16 cellular contexts compared by ENCODE assay signal in genomic region chr13:44188257-44188656, GRCh38.
DNase-seq lines count a peak whose midpoint lies in the region; ATAC-seq and TF ChIP-seq lines count a peak whose summit lies in the region.
"Had no signal": no experiment of that assay in that cellular context is flagged by ENCODE, and none has a peak within 500 bp of the region (broad histone marks: within the 10 kb centered on the region; RNA-seq: fewer than 3 reads in every experiment).

No MANE protein-coding gene starts in this region.

- no peaks in the 10 kb centered on the region for H3K27me3 ChIP-seq in PC-3 (ENCODE audit: low read length)
- H3K27me3 ChIP-seq in endodermal cell (ENCODE audit: control insufficient read depth, insufficient read depth, low read length, poor library complexity, severe bottlenecking): no peaks in the 10 kb centered on the region
- H3K27me3 ChIP-seq: heart right ventricle had no signal

- H2AFZ ChIP-seq in PC-3 (ENCODE audit: low read length): no peak overlapping the region

- H3K36me3 ChIP-seq in PC-3 (ENCODE audit: low read depth, low read length) (no peaks in the 10 kb centered on the region), endodermal cell (ENCODE audit: control insufficient read depth, insufficient read depth, low read length) (no peaks in the 10 kb centered on the region)
- H3K36me3 ChIP-seq: heart right ventricle, left ventricle myocardium inferior had no signal

- H3K27me3 Mint-ChIP-seq in endodermal cell (ENCODE audit: insufficient read depth): no peaks in the 10 kb centered on the region

- intact Hi-C loops in PC-3 (cut with micrococcal nuclease) (no loop called here), left ventricle myocardium superior (cut with micrococcal nuclease) (no loop called here)

- peak; percentile 88 for ATAC-seq in PC-3
- no peak for ATAC-seq in left ventricle myocardium superior
- ATAC-seq: heart right ventricle, sciatic nerve had no signal

- H3K27ac ChIP-seq in PC-3 (ENCODE audit: low read length) (peak overlapping the region; percentile 97), epithelial cell of prostate (peak overlapping the region; percentile 28), endodermal cell (ENCODE audit: low read depth, low read length) (no peak overlapping the region)
- H3K27ac ChIP-seq: heart right ventricle, left ventricle myocardium inferior had no signal

- H3K4me1 Mint-ChIP-seq in endodermal cell: no peaks in the 10 kb centered on the region
- H3K4me1 Mint-ChIP-seq: nephron had no signal

- CTCF ChIA-PET in PC-3 (lab: Charles Lee): no interaction called here

- peaks cover 9% of the 10 kb centered on the region for H3K9me3 Mint-ChIP-seq in endodermal cell
- H3K9me3 Mint-ChIP-seq: T-helper 1 cell treated with Interleukin-12 subunit alpha and Interleukin-12 subunit beta and Interleukin-4 antibody, amounts not matched to agents 30 μg/mL and 1 μg/mL, for 36 hours had no signal

- H3K4me3 ChIP-seq in PC-3 (ENCODE audit: low read length) (no peak overlapping the region), endodermal cell (ENCODE audit: low read length) (no peak overlapping the region)
- H3K4me3 ChIP-seq: heart right ventricle, left ventricle myocardium inferior had no signal

- no peaks in the 10 kb centered on the region for H4K20me1 ChIP-seq in PC-3 (ENCODE audit: low read length)

- 58 to 63% methylated on average over 2 of the region's 2 CpGs for WGBS in endodermal cell (ENCODE audit: insufficient coverage in 1 of 2, insufficient read length in 1 of 2), 2 experiments

- TF ChIP-seq CTCF in PC-3 (conservative IDR thresholded peaks at IDR 0.05; ENCODE audit: low read depth, low read length): no peak
- TF ChIP-seq CTCF in endodermal cell (conservative IDR thresholded peaks at IDR 0.05): no peak

- H3K4me3 Mint-ChIP-seq in endodermal cell: no peak overlapping the region
- H3K4me3 Mint-ChIP-seq: nephron; T-helper 1 cell treated with Interleukin-12 subunit alpha and Interleukin-12 subunit beta and Interleukin-4 antibody, amounts not matched to agents 30 μg/mL and 1 μg/mL, for 36 hours had no signal

- no peak overlapping the region for H3K27ac Mint-ChIP-seq in endodermal cell
- H3K27ac Mint-ChIP-seq: nephron; T-helper 1 cell treated with Interleukin-12 subunit alpha and Interleukin-12 subunit beta and Interleukin-4 antibody, amounts not matched to agents 30 μg/mL and 1 μg/mL, for 36 hours had no signal

- no peaks in the 10 kb centered on the region for H3K36me3 Mint-ChIP-seq in endodermal cell (ENCODE audit: low read depth)

- BruUV-seq in PC-3 (replicated peaks; lab: Mats Ljungman, UMichigan): no TSS peak

- H3K4me1 ChIP-seq in PC-3 (ENCODE audit: insufficient read depth, low read length) (peaks cover 32% of the 10 kb centered on the region), endodermal cell (ENCODE audit: control insufficient read depth, insufficient read depth, low read length) (no peaks in the 10 kb centered on the region)

- POLR2A ChIA-PET in PC-3 (lab: Charles Lee; ENCODE audit: unreplicated experiment): no interaction called here

- no peaks in the 10 kb centered on the region for H3K79me2 ChIP-seq in PC-3 (ENCODE audit: low read length)

- H3F3A ChIP-seq in PC-3 (ENCODE audit: low read length, unreplicated experiment): no peaks in the 10 kb centered on the region

- H3K9me3 ChIP-seq in PC-3 (ENCODE audit: low read length): no peaks in the 10 kb centered on the region
- H3K9me3 ChIP-seq in endodermal cell (ENCODE audit: control insufficient read depth, low read length): peaks cover 6% of the 10 kb centered on the region

- H3K4me2 ChIP-seq in PC-3 (ENCODE audit: low read length): peak overlapping the region; percentile 33

- DNase-seq in GM03348 (ENCODE audit: low spot score) (peak; percentile 18), PC-3 (peak; percentile 92), epithelial cell of prostate (ENCODE audit: low read depth, low spot score) (peak; percentile 62), renal cortical epithelial cell (ENCODE audit: low read depth) (peak; percentile 85), NCI-H510A (lab: John Stamatoyannopoulos, UW) (no peak), left ventricle myocardium superior (no peak), endodermal cell (no peak)
- DNase-seq: activated CD4-positive, alpha-beta T cell treated with anti-CD3 and anti-CD28 coated beads for 48 hours; COR-L47; effector CD4-positive, alpha-beta T cell; heart right ventricle; left ventricle myocardium inferior; NCI-H2171 treated with DMSO at 0.1 percent for 48 hours had no signal

- 0 out of 2 replicates have a peak, but pooled peaks cover 3% of the 10 kb centered on the region for H3K9me2 ChIP-seq in PC-3 (replicated peaks; ENCODE audit: low read length)

- H3K9ac ChIP-seq in PC-3 (ENCODE audit: low read length) (peak overlapping the region; percentile 82), endodermal cell (ENCODE audit: extremely low read depth, low read length, poor library complexity, severe bottlenecking) (no peak overlapping the region)

Comparison
In these comparisons a context has a peak if more than half of its experiments do, and no peak if none do; other contexts are left out.
1. DNase-seq: peak in GM03348 (single experiment), PC-3 (single experiment), epithelial cell of prostate (single experiment) and renal cortical epithelial cell (single experiment); none in NCI-H510A (single experiment), left ventricle myocardium superior (single experiment) and endodermal cell (single experiment).